12 cellular contexts compared by ENCODE assay signal in the genomic region with DNA sequence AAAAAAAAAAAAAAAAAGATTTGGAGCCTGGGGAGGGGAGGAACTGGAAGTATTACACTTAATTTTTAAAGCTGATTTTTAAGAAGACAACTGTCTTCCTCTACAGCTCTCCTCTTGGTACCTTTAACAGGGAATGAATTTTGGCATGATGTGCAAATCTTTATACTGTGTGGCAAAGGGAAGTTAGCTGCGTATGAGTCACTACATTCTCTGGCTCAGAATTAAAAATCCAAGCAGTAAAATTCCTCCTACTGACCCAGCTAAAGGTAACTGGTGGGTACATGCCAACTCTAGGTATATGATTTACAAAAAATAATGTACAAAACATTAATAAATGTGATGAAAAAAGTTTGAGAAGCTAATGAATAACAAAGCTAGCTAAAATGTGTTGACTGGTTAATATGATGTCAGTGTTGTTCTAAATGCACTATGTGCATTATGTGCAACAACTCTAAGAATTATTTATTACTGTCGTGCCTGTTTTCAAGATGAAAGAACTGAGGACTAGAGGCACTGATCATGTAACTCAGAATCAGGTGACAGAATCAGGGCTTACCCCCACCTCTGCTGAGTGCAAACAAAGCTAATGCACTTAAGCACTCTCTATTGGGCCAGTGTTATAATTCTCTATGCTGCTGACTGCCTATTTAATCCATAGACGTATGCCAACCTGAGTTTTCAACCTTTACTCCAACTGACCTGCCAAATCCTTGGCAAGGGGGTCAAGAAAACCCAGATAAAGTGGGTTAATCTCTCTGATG.
"Had no signal": no experiment of that assay in that cellular context is flagged by ENCODE, and none has a peak within 500 bp of the region (broad histone marks: within the 10 kb centered on the region; RNA-seq: fewer than 3 reads in every experiment).

No MANE protein-coding gene starts in this region.

- ATAC-seq: activated CD8-positive, alpha-beta memory T cell treated with anti-CD3 and anti-CD28 coated beads, Interleukin-2, amount 10 ng/mL, durations not matched to agents 7 days and 5 days; activated naive CD4-positive, alpha-beta T cell treated with anti-CD3 and anti-CD28 coated beads, Interleukin-2, amount 50 U/mL, for 72 hours; effector memory CD8-positive, alpha-beta T cell; stimulated activated naive CD8-positive, alpha-beta T cell treated with anti-CD3 and anti-CD28 coated beads, Interleukin-15, amount 100 ng/mL, for 72 hours had no signal

- DNase-seq: activated CD4-positive, alpha-beta T cell treated with anti-CD3 and anti-CD28 coated beads for 1 hour; activated CD4-positive, alpha-beta T cell treated with anti-CD3 and anti-CD28 coated beads, Interleukin-2, amount 50 U/mL, for 48 hours; activated CD8-positive, alpha-beta memory T cell treated with anti-CD3 and anti-CD28 coated beads, Interleukin-2, amount 10 ng/mL, durations not matched to agents 7 days and 5 days; activated effector memory CD4-positive, alpha-beta T cell treated with Interleukin-2 at 50 U/mL for 16 hours; activated T-cell treated with anti-CD3 and anti-CD28 coated beads, Interleukin-2, amount 50 U/mL, for 24 hours; amniotic stem cell; cerebellar nuclear complex; effector memory CD8-positive, alpha-beta T cell; stimulated activated CD4-positive, alpha-beta T cell treated with anti-CD3 and anti-CD28 coated beads, Interleukin-4, amount 100 ng/mL, for 4 hours; stimulated activated naive CD8-positive, alpha-beta T cell treated with anti-CD3 and anti-CD28 coated beads, Interleukin-15, amount 100 ng/mL, for 72 hours; uterus had no signal

- H3K27ac ChIP-seq: uterus had no signal

- H3K36me3 ChIP-seq: uterus had no signal

- H3K27me3 ChIP-seq: uterus had no signal

- H3K9me3 ChIP-seq: uterus had no signal

- H3K4me3 ChIP-seq: uterus had no signal

- H3K4me1 ChIP-seq: uterus had no signal
